ENCODE assay signal across 1 cellular context in genomic region chr2:123993728-123994323, GRCh38.
TF ChIP-seq lines count a peak whose summit lies in the region.

No MANE protein-coding gene starts in this region.

TF ChIP-seq in HCT116, 20 proteins besides CTCF, POLR2A, EP300 and RAD21 (continued from another document):
- TF ChIP-seq REST (IDR thresholded peaks at IDR 0.05; ENCODE audit: low read depth) (no peak), EGR1 (IDR thresholded peaks at IDR 0.05; ENCODE audit: low read depth) (no peak), CEBPB (IDR thresholded peaks at IDR 0.05; ENCODE audit: low read depth) (no peak), ZFX (IDR thresholded peaks at IDR 0.05) (no peak), MAX (IDR thresholded peaks at IDR 0.05) (no peak)
TF ChIP-seq in HCT116: peak in this region for 0.
